Comparison of ENCODE assay signal across 16 cellular contexts in genomic region chr3:15347104-15347736, GRCh38. TPM values are rescaled to one million over a fixed set of nuclear protein-coding genes. Genes with fewer than 3 reads are reported as not detected.
DNase-seq lines count a peak whose midpoint lies in the region; ATAC-seq and TF ChIP-seq lines count a peak whose summit lies in the region.
"Had no signal": no experiment of that assay in that cellular context is flagged by ENCODE, and none has a peak within 500 bp of the region (broad histone marks: within the 10 kb centered on the region; RNA-seq: fewer than 3 reads in every experiment).

No MANE protein-coding gene starts in this region.

- H3K27me3 Mint-ChIP-seq in CD4-positive, CD25-positive, alpha-beta regulatory T cell, result peaks cover 4% of the 10 kb centered on the region
- H3K27me3 Mint-ChIP-seq in T-helper 2 cell treated with Interferon-gamma antibody and Interleukin-4, amounts not matched to agents 5 μg/mL and 100 μg/mL, for 36 hours (ENCODE audit: low read depth), result peaks cover 11% of the 10 kb centered on the region

- no peak for ATAC-seq in CD4-positive, CD25-positive, alpha-beta regulatory T cell (ENCODE audit: low read depth in 2 of 2)
- ATAC-seq in lung (ENCODE audit: insufficient read depth, low FRiP score), result peak; percentile 23
- no peak for ATAC-seq in HG03095 (IDR thresholded peaks at IDR 0.05; ENCODE audit: unreplicated experiment)
- no peak for ATAC-seq in GM21367 (IDR thresholded peaks at IDR 0.05; ENCODE audit: unreplicated experiment)
- ATAC-seq: Panc1; pancreas; stimulated activated naive CD8-positive, alpha-beta T cell treated with anti-CD3 and anti-CD28 coated beads, Interleukin-15, Interleukin-2, amounts not matched to agents 100 U/mL and 50 U/mL, for 24 hours had no signal

- no peak overlapping the region for H3K27ac ChIP-seq in CD4-positive, CD25-positive, alpha-beta regulatory T cell (ENCODE audit: insufficient read depth, low read length, poor library complexity, severe bottlenecking)
- H3K27ac ChIP-seq in lung (ENCODE audit: low read depth in 1 of 2, low read length in 1 of 2), result no peak overlapping the region
- H3K27ac ChIP-seq: BLaER1, brain microvascular endothelial cell, pancreas had no signal

- H3K4me3 ChIP-seq in CD4-positive, CD25-positive, alpha-beta regulatory T cell (ENCODE audit: low read depth, low read length), result peak overlapping the region; percentile 69
- H3K4me3 ChIP-seq in GM12865 (ENCODE audit: low read depth, low read length), result no peak overlapping the region
- H3K4me3 ChIP-seq in lung, result no peak overlapping the region
- H3K4me3 ChIP-seq: BLaER1, pancreas had no signal

- WGBS in lung, 2 donors, result 80 to 86% methylated on average over 7 of the region's 7 CpGs

- peaks cover 2% of the 10 kb centered on the region for H3K36me3 Mint-ChIP-seq in CD4-positive, CD25-positive, alpha-beta regulatory T cell
- peaks cover 6% of the 10 kb centered on the region for H3K36me3 Mint-ChIP-seq in T-helper 2 cell treated with Interferon-gamma antibody and Interleukin-4, amounts not matched to agents 5 μg/mL and 100 μg/mL, for 36 hours (ENCODE audit: low read depth)

- H3K27ac Mint-ChIP-seq in CD4-positive, CD25-positive, alpha-beta regulatory T cell, result peak overlapping the region; percentile 68 to 98 (median 84)
- H3K27ac Mint-ChIP-seq in T-helper 2 cell treated with Interferon-gamma antibody and Interleukin-4, amounts not matched to agents 5 μg/mL and 100 μg/mL, for 36 hours, result no peak overlapping the region

- H3K27me3 ChIP-seq in CD4-positive, CD25-positive, alpha-beta regulatory T cell (ENCODE audit: control insufficient read depth, insufficient read depth, low read length), result no peaks in the 10 kb centered on the region
- H3K27me3 ChIP-seq in lung (ENCODE audit: control insufficient read depth, insufficient read depth), result no peaks in the 10 kb centered on the region
- H3K27me3 ChIP-seq: BLaER1, brain microvascular endothelial cell, pancreas had no signal

- H3K9me3 Mint-ChIP-seq in CD4-positive, CD25-positive, alpha-beta regulatory T cell, result peaks cover 0 to 3% (median 2%) of the 10 kb centered on the region in 7 donors
- peaks cover 14% of the 10 kb centered on the region for H3K9me3 Mint-ChIP-seq in T-helper 2 cell treated with Interferon-gamma antibody and Interleukin-4, amounts not matched to agents 5 μg/mL and 100 μg/mL, for 36 hours

- H3K4me3 Mint-ChIP-seq in CD4-positive, CD25-positive, alpha-beta regulatory T cell, result peak overlapping the region; percentile 31 to 85 (median 72)
- H3K4me3 Mint-ChIP-seq in T-helper 2 cell treated with Interferon-gamma antibody and Interleukin-4, amounts not matched to agents 5 μg/mL and 100 μg/mL, for 36 hours, result peak overlapping the region; percentile 59

- peaks cover 27% of the 10 kb centered on the region for H3K4me1 ChIP-seq in CD4-positive, CD25-positive, alpha-beta regulatory T cell (ENCODE audit: control insufficient read depth, insufficient read depth, low read length, poor library complexity, severe bottlenecking)
- peaks cover 0 to 1% of the 10 kb centered on the region in 2 donors for H3K4me1 ChIP-seq in lung (ENCODE audit: control insufficient read depth in 2 of 2, insufficient read depth in 2 of 2, low read length in 2 of 2)
- H3K4me1 ChIP-seq: pancreas had no signal

- DNase-seq in CD4-positive, CD25-positive, alpha-beta regulatory T cell, result peak in 2 of 3 donors; percentile 57 to 72
- DNase-seq in GM12865 (ENCODE audit: low read depth) (peak; percentile 29), lung (ENCODE audit: low spot score) (no peak), epidermal melanocyte (ENCODE audit: insufficient read length, low spot score) (no peak), DMS 273 treated with DMSO at 0.1 percent for 48 hours (lab: John Stamatoyannopoulos, UW) (no peak)
- DNase-seq in T-helper 2 cell treated with Interferon-gamma antibody and Interleukin-4, amounts not matched to agents 5 μg/mL and 100 μg/mL, for 36 hours (ENCODE audit: low spot score), result no peak
- DNase-seq: brain microvascular endothelial cell; hippocampal formation; NCI-H1694 treated with DMSO at 0.1 percent for 48 hours; NCI-H510A; pancreas; stimulated activated naive CD8-positive, alpha-beta T cell treated with anti-CD3 and anti-CD28 coated beads, Interleukin-15, Interleukin-2, amounts not matched to agents 100 U/mL and 50 U/mL, for 24 hours had no signal

- TF ChIP-seq CTCF in GM12865 (IDR thresholded peaks at IDR 0.05; ENCODE audit: insufficient read depth, low read depth, low read length, missing control alignments) (no peak), lung (IDR thresholded peaks at IDR 0.05; ENCODE audit: control extremely low read depth, extremely low read depth) (no peak)

- peaks cover 0 to 9% of the 10 kb centered on the region in 2 experiments for H3K9me3 ChIP-seq in CD4-positive, CD25-positive, alpha-beta regulatory T cell (ENCODE audit: control insufficient read depth in 2 of 2, low read length in 2 of 2)
- peaks cover 0 to 10% of the 10 kb centered on the region in 2 donors for H3K9me3 ChIP-seq in lung (ENCODE audit: control insufficient read depth in 2 of 2, insufficient read depth in 1 of 2, low read length in 1 of 2)
- H3K9me3 ChIP-seq: pancreas had no signal

- no peaks in the 10 kb centered on the region for H3K36me3 ChIP-seq in CD4-positive, CD25-positive, alpha-beta regulatory T cell (ENCODE audit: control insufficient read depth, insufficient read depth, low read length)
- H3K36me3 ChIP-seq in lung (ENCODE audit: control insufficient read depth in 2 of 2, insufficient read depth in 2 of 2, low read length in 2 of 2), result no peaks in the 10 kb centered on the region
- H3K36me3 ChIP-seq: BLaER1, brain microvascular endothelial cell, pancreas had no signal

- H3K4me1 Mint-ChIP-seq in CD4-positive, CD25-positive, alpha-beta regulatory T cell, result peaks cover 19 to 47% (median 34%) of the 10 kb centered on the region in 4 donors
- peaks cover 32% of the 10 kb centered on the region for H3K4me1 Mint-ChIP-seq in T-helper 2 cell treated with Interferon-gamma antibody and Interleukin-4, amounts not matched to agents 5 μg/mL and 100 μg/mL, for 36 hours (ENCODE audit: low read depth)

RNA-seq across cellular contexts. Expression of gene SH3BP5, which starts 14.8 kb away (rescaled TPM):
- total RNA-seq in CD4-positive, CD25-positive, alpha-beta regulatory T cell, result 68.6 TPM
- 10 to 100 TPM; 24.7 to 40.1 (median 31.6) TPM for polyA plus RNA-seq in CD4-positive, CD25-positive, alpha-beta regulatory T cell
- total RNA-seq in lung, result 10 to 100 TPM; 76.2 to 76.6 TPM
- 10 to 100 TPM; 50.3 to 58.4 TPM for polyA plus RNA-seq in lung

Comparison
In these comparisons a context has a peak if more than half of its experiments do, and no peak if none do; other contexts are left out.
1. DNase-seq: peak in CD4-positive, CD25-positive, alpha-beta regulatory T cell (2 of 3) and GM12865 (single experiment); none in T-helper 2 cell treated with Interferon-gamma antibody and Interleukin-4, amounts not matched to agents 5 μg/mL and 100 μg/mL, for 36 hours (single experiment), lung (single experiment), epidermal melanocyte (single experiment) and DMS 273 treated with DMSO at 0.1 percent for 48 hours (single experiment).